1 cellular context compared by ENCODE assay signal in genomic region chr1:45617618-45618017, GRCh38.
TF ChIP-seq lines count a peak whose summit lies in the region.

No MANE protein-coding gene starts in this region.

TF ChIP-seq in K562, 482 proteins besides CTCF, POLR2A, EP300 and RAD21:
- TF ChIP-seq RNF2 (IDR thresholded peaks at IDR 0.05) (no peak), PHF21A (IDR thresholded peaks at IDR 0.05; ENCODE audit: borderline replicate concordance, low read depth) (no peak), KLF10 (CRISPR knock-in tag; IDR thresholded peaks at IDR 0.05) (no peak), UBTF (IDR thresholded peaks at IDR 0.05; ENCODE audit: borderline replicate concordance in 1 of 2, low read depth in 2 of 2, low read length in 2 of 2) (no peak), ZNF224 (CRISPR knock-in tag; IDR thresholded peaks at IDR 0.05) (no peak), SP2 (IDR thresholded peaks at IDR 0.05; ENCODE audit: extremely low read depth, low read depth, low read length, poor library complexity, severe bottlenecking) (no peak), GTF2E2 (tag; IDR thresholded peaks at IDR 0.05) (no peak), TAF7 (tag; IDR thresholded peaks at IDR 0.05) (no peak), POLR2B (IDR thresholded peaks at IDR 0.05; ENCODE audit: low read depth, partially characterized antibody) (peak; percentile 24), E4F1 (CRISPR knock-in tag; IDR thresholded peaks at IDR 0.05; ENCODE audit: borderline replicate concordance) (no peak), ZNF586 (CRISPR knock-in tag; conservative IDR thresholded peaks at IDR 0.05) (no peak), SIN3B (IDR thresholded peaks at IDR 0.05; ENCODE audit: low read depth) (no peak), MLLT1 (IDR thresholded peaks at IDR 0.05) (no peak), CUX1 (CRISPR knock-in tag; IDR thresholded peaks at IDR 0.05) (no peak), KAT8 (IDR thresholded peaks at IDR 0.05; ENCODE audit: low read depth) (no peak), SUPT5H (IDR thresholded peaks at IDR 0.05) (0 out of 2 replicates have a peak, but pooled peaks have one; percentile 16), ELF2 (CRISPR knock-in tag; IDR thresholded peaks at IDR 0.05) (no peak)
- TF ChIP-seq, protein P1, sequence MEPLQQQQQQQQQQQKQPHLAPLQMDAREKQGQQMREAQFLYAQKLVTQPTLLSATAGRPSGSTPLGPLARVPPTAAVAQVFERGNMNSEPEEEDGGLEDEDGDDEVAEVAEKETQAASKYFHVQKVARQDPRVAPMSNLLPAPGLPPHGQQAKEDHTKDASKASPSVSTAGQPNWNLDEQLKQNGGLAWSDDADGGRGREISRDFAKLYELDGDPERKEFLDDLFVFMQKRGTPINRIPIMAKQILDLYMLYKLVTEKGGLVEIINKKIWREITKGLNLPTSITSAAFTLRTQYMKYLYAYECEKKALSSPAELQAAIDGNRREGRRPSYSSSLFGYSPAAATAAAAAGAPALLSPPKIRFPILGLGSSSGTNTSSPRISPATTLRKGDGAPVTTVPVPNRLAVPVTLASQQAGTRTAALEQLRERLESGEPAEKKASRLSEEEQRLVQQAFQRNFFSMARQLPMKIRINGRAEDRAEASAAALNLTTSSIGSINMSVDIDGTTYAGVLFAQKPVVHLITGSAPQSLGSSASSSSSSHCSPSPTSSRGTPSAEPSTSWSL (CRISPR knock-in tag; IDR thresholded peaks at IDR 0.05; ENCODE audit: borderline replicate concordance), result no peak
